Comparison of ENCODE assay signal across 16 cellular contexts in genomic region chr20:32621071-32621913, GRCh38. TPM values are rescaled to one million over a fixed set of nuclear protein-coding genes. Genes with fewer than 3 reads are reported as not detected.
DNase-seq lines count a peak whose midpoint lies in the region.
"Had no signal": no experiment of that assay in that cellular context is flagged by ENCODE, and none has a peak within 500 bp of the region (broad histone marks: within the 10 kb centered on the region; RNA-seq: fewer than 3 reads in every experiment).

No MANE protein-coding gene starts in this region.

- no peaks in the 10 kb centered on the region for H3K4me1 ChIP-seq in CD4-positive, alpha-beta memory T cell (ENCODE audit: insufficient read depth, low read length)

- H3K27me3 ChIP-seq in CD4-positive, alpha-beta memory T cell (ENCODE audit: insufficient read depth, low read length) = no peaks in the 10 kb centered on the region

- DNase-seq in CD4-positive, alpha-beta memory T cell = no peak
- peak; percentile 58 for DNase-seq in GM03348 (ENCODE audit: low spot score)
- peak; percentile 88 for DNase-seq in NCI-H82 (lab: John Stamatoyannopoulos, UW)
- peak; percentile 31 for DNase-seq in germinal center (ENCODE audit: low spot score)
- DNase-seq in C1 segment of cervical spinal cord (lab: John Stamatoyannopoulos, UW) = no peak
- no peak for DNase-seq in globus pallidus (ENCODE audit: low spot score)
- no peak for DNase-seq in head of caudate nucleus
- no peak for DNase-seq in HuH-7 (ENCODE audit: low spot score)
- DNase-seq: activated CD8-positive, alpha-beta T cell treated with anti-CD3 and anti-CD28 coated beads, Interleukin-2, amount 10 ng/mL, durations not matched to agents 7 days and 5 days; central memory CD4-positive, alpha-beta T cell; T-helper 9 cell had no signal

- CTCF ChIA-PET in CD4-positive, alpha-beta memory T cell (lab: Charles Lee; ENCODE audit: partially characterized antibody) = no interaction called here

- intact Hi-C loops in CD4-positive, alpha-beta memory T cell (cut with micrococcal nuclease) = no loop called here
- intact Hi-C loops in head of caudate nucleus (cut with DNase I) = no loop called here

- POLR2A ChIA-PET in CD4-positive, alpha-beta memory T cell (lab: Charles Lee; ENCODE audit: partially characterized antibody) = interaction anchor here (0.9 kb wide), 1 partner anchor 99 kb away, joined by 5 read pairs; no protein-coding TSS in a partner anchor

- no peak overlapping the region for H3K4me3 Mint-ChIP-seq in CD4-positive, alpha-beta memory T cell
- H3K4me3 Mint-ChIP-seq: activated CD8-positive, alpha-beta T cell treated with anti-CD3 and anti-CD28 coated beads, Interleukin-2, amount 10 ng/mL, durations not matched to agents 7 days and 5 days; activated naive CD8-positive, alpha-beta T cell had no signal

- H3K9me3 ChIP-seq in CD4-positive, alpha-beta memory T cell (ENCODE audit: control insufficient read depth in 1 of 2, low read length in 2 of 2) = no peaks in the 10 kb centered on the region

- H3K27me3 Mint-ChIP-seq in CD4-positive, alpha-beta memory T cell = peaks cover 0 to 2% of the 10 kb centered on the region in 2 donors
- H3K27me3 Mint-ChIP-seq: activated naive CD8-positive, alpha-beta T cell had no signal

- H3K4me3 ChIP-seq in CD4-positive, alpha-beta memory T cell (ENCODE audit: low read length in 2 of 2) = no peak overlapping the region

- H3K9me3 Mint-ChIP-seq in CD4-positive, alpha-beta memory T cell = no peaks in the 10 kb centered on the region

- no peak overlapping the region for H3K27ac ChIP-seq in CD4-positive, alpha-beta memory T cell (ENCODE audit: low read depth, low read length)
- H3K27ac ChIP-seq: epithelial cell of prostate had no signal

- no peaks in the 10 kb centered on the region for H3K4me1 Mint-ChIP-seq in CD4-positive, alpha-beta memory T cell

- H3K36me3 ChIP-seq in CD4-positive, alpha-beta memory T cell (ENCODE audit: insufficient read depth, low read length) = no peaks in the 10 kb centered on the region

- H3K36me3 Mint-ChIP-seq in CD4-positive, alpha-beta memory T cell = no peaks in the 10 kb centered on the region
- H3K36me3 Mint-ChIP-seq: activated naive CD8-positive, alpha-beta T cell had no signal

- peak overlapping the region in 5 of 7 donors; percentile 1 to 66 (median 43) for H3K27ac Mint-ChIP-seq in CD4-positive, alpha-beta memory T cell
- H3K27ac Mint-ChIP-seq: activated CD8-positive, alpha-beta T cell treated with anti-CD3 and anti-CD28 coated beads, Interleukin-2, amount 10 ng/mL, durations not matched to agents 7 days and 5 days had no signal

RNA-seq across cellular contexts. Expression of gene NOL4L, which starts 36.2 kb away (rescaled TPM):
- total RNA-seq in CD4-positive, alpha-beta memory T cell = 10 to 100 TPM; 71.0 to 74.2 TPM
- polyA plus RNA-seq in CD4-positive, alpha-beta memory T cell = 10 to 100 TPM in 1 of 2 donors, 1 to 10 TPM in 1; 7.0 to 23.9 TPM

RNA-seq across cellular contexts. Expression of gene C20orf203, which starts 52.4 kb away (rescaled TPM):
- under 1 TPM in 1 of 2 experiments, not detected in 1; 0.06 TPM for total RNA-seq in CD4-positive, alpha-beta memory T cell
- polyA plus RNA-seq in CD4-positive, alpha-beta memory T cell = not detected
- total RNA-seq: lung microvascular endothelial cell, NCI-H460, RPMI7951 had no signal

Comparison
In these comparisons a context has a peak if more than half of its experiments do, and no peak if none do; other contexts are left out.
1. DNase-seq: peak in GM03348 (single experiment), NCI-H82 (single experiment) and germinal center (single experiment); none in CD4-positive, alpha-beta memory T cell (0 of 5), C1 segment of cervical spinal cord (0 of 14), globus pallidus (single experiment), head of caudate nucleus (0 of 42) and HuH-7 (single experiment).